ENCODE assay signal across 7 cellular contexts in the genomic region with DNA sequence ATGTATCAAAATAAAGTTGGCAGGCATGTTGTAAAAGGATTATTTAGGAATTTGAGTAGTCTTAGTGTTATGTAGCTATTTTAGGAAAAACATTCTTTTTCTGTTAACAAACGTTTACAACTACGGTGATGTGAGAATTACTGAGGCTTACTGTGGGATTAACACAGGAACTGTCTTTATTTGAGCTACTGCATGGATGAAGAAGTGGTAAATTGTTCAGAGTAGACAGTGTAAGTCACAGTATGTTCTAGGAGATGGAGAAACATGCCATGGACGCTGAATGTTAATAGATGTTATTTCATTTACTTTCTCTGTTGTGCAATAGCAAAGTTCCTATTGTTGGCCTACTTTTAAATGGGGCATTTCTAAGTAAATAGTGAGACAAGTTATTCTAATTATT. TPM values are rescaled to one million over a fixed set of nuclear protein-coding genes. Genes with fewer than 3 reads are reported as not detected.
DNase-seq lines count a peak whose midpoint lies in the region; ATAC-seq and TF ChIP-seq lines count a peak whose summit lies in the region.

No MANE protein-coding gene starts in this region.

- DNase-seq in NCI-H69 (lab: John Stamatoyannopoulos, UW): peak; percentile 5
- DNase-seq in dorsolateral prefrontal cortex: no peak
- no peak for DNase-seq in naive thymus-derived CD8-positive, alpha-beta T cell
- no peak for DNase-seq in NCI-H2171 treated with DMSO at 0.1 percent for 48 hours (lab: John Stamatoyannopoulos, UW)
- no peak for DNase-seq in NCI-H1105 treated with DMSO at 0.1 percent for 48 hours (lab: John Stamatoyannopoulos, UW)

- peaks cover 20 to 62% (median 55%) of the 10 kb centered on the region in 4 donors for H3K4me1 Mint-ChIP-seq in naive thymus-derived CD8-positive, alpha-beta T cell

- no peak for ATAC-seq in naive thymus-derived CD8-positive, alpha-beta T cell
- ATAC-seq in HG02798 (IDR thresholded peaks at IDR 0.05; ENCODE audit: poor library complexity, unreplicated experiment): no peak

- peaks cover 2 to 24% (median 6%) of the 10 kb centered on the region in 3 donors for H3K36me3 Mint-ChIP-seq in naive thymus-derived CD8-positive, alpha-beta T cell

- H3K4me3 ChIP-seq in GM08714 (ENCODE audit: low read length): peak overlapping the region; percentile 83; the same call in 1 of the 2 replicates
- H3K4me3 ChIP-seq in dorsolateral prefrontal cortex: peak overlapping the region; percentile 52 to 100 (median 91)

- H3K27me3 ChIP-seq in dorsolateral prefrontal cortex: no peaks in the 10 kb centered on the region

- H3K27me3 Mint-ChIP-seq in naive thymus-derived CD8-positive, alpha-beta T cell: no peaks in the 10 kb centered on the region

- peak overlapping the region; percentile 88 to 100 (median 98) for H3K4me3 Mint-ChIP-seq in naive thymus-derived CD8-positive, alpha-beta T cell

- intact Hi-C loops in dorsolateral prefrontal cortex (cut with DNase I): no loop called here

- POLR2A ChIA-PET in naive thymus-derived CD8-positive, alpha-beta T cell (lab: Charles Lee): interaction anchor here (0.8 to 3.5 kb wide), 3 partner anchors 11 to 192 kb away, joined by 3 to 50 read pairs (median 5); partner anchors contain the start of genes CAMKMT and PREPL

- H3K9me3 Mint-ChIP-seq in naive thymus-derived CD8-positive, alpha-beta T cell: peaks cover 0 to 2% (median 0%) of the 10 kb centered on the region in 9 donors

- TF ChIP-seq CTCF in dorsolateral prefrontal cortex (IDR thresholded peaks at IDR 0.05 in 54 of 56, conservative IDR thresholded peaks at IDR 0.05 in 2 of 56; ENCODE audit: low read depth in 1 of 56, partially characterized antibody in 56 of 56): peak in 1 of 56 donors; percentile 8

- peak overlapping the region; percentile 25 to 99 (median 94) for H3K27ac ChIP-seq in dorsolateral prefrontal cortex

- peak overlapping the region in 9 of 10 donors; percentile 27 to 100 (median 99) for H3K27ac Mint-ChIP-seq in naive thymus-derived CD8-positive, alpha-beta T cell

RNA-seq across cellular contexts. Expression of gene PPM1B, which starts 1.7 kb away (rescaled TPM):
- total RNA-seq in dorsolateral prefrontal cortex: 100 to 1,000 TPM in 43 of 120 experiments, 10 to 100 TPM in 77; 60.7 to 138 (median 94.9) TPM
- total RNA-seq in naive thymus-derived CD8-positive, alpha-beta T cell: 10 to 100 TPM; 76.7 to 88.0 TPM
- 10 to 100 TPM; 43.3 to 54.5 (median 51.2) TPM for polyA plus RNA-seq in naive thymus-derived CD8-positive, alpha-beta T cell
